ENCODE assay signal across 8 cellular contexts in genomic region chr10:50739618-50740350, GRCh38. TPM values are rescaled to one million over a fixed set of nuclear protein-coding genes. Genes with fewer than 3 reads are reported as not detected.
DNase-seq lines count a peak whose midpoint lies in the region; ATAC-seq and TF ChIP-seq lines count a peak whose summit lies in the region.

Gene ASAH2B (plus strand): TSS chr10:50739936. CDS start chr10:50745131, 5,195 bp downstream.

- intact Hi-C loops in activated CD4-positive, alpha-beta T cell treated with anti-CD3 and anti-CD28 coated beads, Interleukin-2, amount 10 ng/mL, durations not matched to agents 24 days and 14 days (cut with micrococcal nuclease): loop anchor here (10.0 kb wide), 1 partner anchor 105 kb away; no protein-coding TSS in a partner anchor
- intact Hi-C loops in left lung (cut with DNase I): no loop called here

- H3K27ac Mint-ChIP-seq in activated CD4-positive, alpha-beta T cell treated with anti-CD3 and anti-CD28 coated beads, Interleukin-2, amount 10 ng/mL, durations not matched to agents 24 days and 14 days: peak within 1 kb of the TSS; percentile 84

- DNase-seq in NCI-H1436 (lab: John Stamatoyannopoulos, UW) (peak; percentile 35), NCI-H1436 treated with DMSO at 0.1 percent for 48 hours (lab: John Stamatoyannopoulos, UW) (no peak), NCI-H2227 (lab: John Stamatoyannopoulos, UW; ENCODE audit: unreplicated experiment) (peak; percentile 82), dedifferentiated amniotic fluid mesenchymal stem cell (ENCODE audit: extremely low spot score) (peak; percentile 49), left lung (peak; percentile 79 to 91)
- DNase-seq in activated CD4-positive, alpha-beta T cell treated with anti-CD3 and anti-CD28 coated beads, Interleukin-2, amount 10 ng/mL, durations not matched to agents 24 days and 14 days: peak; percentile 92
- DNase-seq in stimulated activated CD4-positive, alpha-beta T cell treated with anti-CD3 and anti-CD28 coated beads, Interleukin-1b, Interleukin-23, amount 100 ng/mL, for 48 hours: peak; percentile 83

- no peaks in the 10 kb centered on the region for H3K9me3 ChIP-seq in left lung

- H3K36me3 ChIP-seq in left lung: no peaks in the 10 kb centered on the region

- no peaks in the 10 kb centered on the region for H3K4me1 ChIP-seq in left lung

- H3K27me3 ChIP-seq in left lung: peaks cover 0 to 27% of the 10 kb centered on the region in 2 donors

- peak within 1 kb of the TSS; percentile 53 to 54 for H3K4me3 ChIP-seq in left lung

- no peak for TF ChIP-seq CTCF in left lung (IDR thresholded peaks at IDR 0.05)

- peak within 1 kb of the TSS; percentile 81 to 83 for H3K27ac ChIP-seq in left lung

- no peaks in the 10 kb centered on the region for H3K36me3 Mint-ChIP-seq in activated CD4-positive, alpha-beta T cell treated with anti-CD3 and anti-CD28 coated beads, Interleukin-2, amount 10 ng/mL, durations not matched to agents 24 days and 14 days (ENCODE audit: low read depth)

- ATAC-seq in HG02981 (IDR thresholded peaks at IDR 0.05; ENCODE audit: unreplicated experiment): peak; percentile 71
- peak; percentile 91 for ATAC-seq in left lung

- H3K4me1 Mint-ChIP-seq in activated CD4-positive, alpha-beta T cell treated with anti-CD3 and anti-CD28 coated beads, Interleukin-2, amount 10 ng/mL, durations not matched to agents 24 days and 14 days: peaks cover 12% of the 10 kb centered on the region

- H3K27me3 Mint-ChIP-seq in activated CD4-positive, alpha-beta T cell treated with anti-CD3 and anti-CD28 coated beads, Interleukin-2, amount 10 ng/mL, durations not matched to agents 24 days and 14 days: peaks cover 17% of the 10 kb centered on the region

- peak within 1 kb of the TSS; percentile 90 for H3K4me3 Mint-ChIP-seq in activated CD4-positive, alpha-beta T cell treated with anti-CD3 and anti-CD28 coated beads, Interleukin-2, amount 10 ng/mL, durations not matched to agents 24 days and 14 days

- H3K9me3 Mint-ChIP-seq in activated CD4-positive, alpha-beta T cell treated with anti-CD3 and anti-CD28 coated beads, Interleukin-2, amount 10 ng/mL, durations not matched to agents 24 days and 14 days: no peaks in the 10 kb centered on the region

RNA-seq across cellular contexts. Expression of gene ASAH2B, which starts in this region (rescaled TPM):
- 2.7 and 4.5 TPM in 2 replicates for total RNA-seq in activated CD4-positive, alpha-beta T cell treated with anti-CD3 and anti-CD28 coated beads, Interleukin-2, amount 10 ng/mL, durations not matched to agents 24 days and 14 days
- 1 to 10 TPM; 4.0 to 6.5 TPM for total RNA-seq in left lung
